11 cellular contexts compared by ENCODE assay signal in genomic region chr12:123916729-123917128, GRCh38. TPM values are rescaled to one million over a fixed set of nuclear protein-coding genes. Genes with fewer than 3 reads are reported as not detected.
DNase-seq lines count a peak whose midpoint lies in the region; ATAC-seq and TF ChIP-seq lines count a peak whose summit lies in the region.
"Had no signal": no experiment of that assay in that cellular context is flagged by ENCODE, and none has a peak within 500 bp of the region (broad histone marks: within the 10 kb centered on the region; RNA-seq: fewer than 3 reads in every experiment).

No MANE protein-coding gene starts in this region.

- no peaks in the 10 kb centered on the region for H3K9me3 ChIP-seq in right lobe of liver
- H3K9me3 ChIP-seq: Caco-2 had no signal

- intact Hi-C loops in right lobe of liver (cut with DNase I) = no loop called here

- WGBS in right lobe of liver (ENCODE audit: insufficient coverage, low coverage, low lambda C conversion rate, missing lambda C conversion rate) = 70% methylated on average over 4 of the region's 5 CpGs

- H3K27me3 ChIP-seq in right lobe of liver = no peaks in the 10 kb centered on the region

- H3K27ac ChIP-seq in right lobe of liver = no peak overlapping the region

- H3K4me3 ChIP-seq in right lobe of liver = no peak overlapping the region

- no peak for TF ChIP-seq CTCF in nephron progenitor cell (IDR thresholded peaks at IDR 0.05)
- TF ChIP-seq CTCF in right lobe of liver (IDR thresholded peaks at IDR 0.05) = no peak

- peak; percentile 98 for ATAC-seq in central memory CD8-positive, alpha-beta T cell (replicated peaks; ENCODE audit: extremely low read depth, poor library complexity, severe bottlenecking)
- no peak for ATAC-seq in right lobe of liver
- ATAC-seq: PC-3 had no signal

- H3K27ac Mint-ChIP-seq in central memory CD8-positive, alpha-beta T cell (ENCODE audit: low read depth) = peak overlapping the region; percentile 10
- H3K27ac Mint-ChIP-seq in nephron progenitor cell = no peak overlapping the region

- DNase-seq in ELR (ENCODE audit: low read depth) (peak; percentile 58), RPMI8226 (no peak), nephron progenitor cell (no peak), right lobe of liver (no peak), cortex of kidney (lab: John Stamatoyannopoulos, UW) (no peak)
- peak; percentile 53 for DNase-seq in activated CD4-positive, alpha-beta T cell treated with anti-CD3 and anti-CD28 coated beads, Interleukin-2, amount 50 U/mL, for 4 hours
- no peak for DNase-seq in central memory CD8-positive, alpha-beta T cell (ENCODE audit: low spot score in 2 of 2)
- peak; percentile 46 to 79 for DNase-seq in stimulated activated CD4-positive, alpha-beta T cell treated with anti-CD3 and anti-CD28 coated beads, Interleukin-4, amount 100 ng/mL, for 4 hours
- DNase-seq: Caco-2, PC-3 had no signal

- H3K36me3 ChIP-seq in right lobe of liver = no peaks in the 10 kb centered on the region

- no peak for TF ChIP-seq POLR2A in right lobe of liver (IDR thresholded peaks at IDR 0.05)

- H3K9me3 Mint-ChIP-seq in central memory CD8-positive, alpha-beta T cell = no peaks in the 10 kb centered on the region
- H3K9me3 Mint-ChIP-seq in nephron progenitor cell = peaks cover 4% of the 10 kb centered on the region
- H3K9me3 Mint-ChIP-seq: IgD-negative memory B cell had no signal

- no peaks in the 10 kb centered on the region for H3K4me1 ChIP-seq in right lobe of liver
- H3K4me1 ChIP-seq: Caco-2 had no signal

- H3K4me3 Mint-ChIP-seq in central memory CD8-positive, alpha-beta T cell = no peak overlapping the region
- H3K4me3 Mint-ChIP-seq in nephron progenitor cell = no peak overlapping the region
- H3K4me3 Mint-ChIP-seq: IgD-negative memory B cell had no signal

- H3K4me1 Mint-ChIP-seq in central memory CD8-positive, alpha-beta T cell = peaks cover 10% of the 10 kb centered on the region
- peaks cover 9% of the 10 kb centered on the region for H3K4me1 Mint-ChIP-seq in nephron progenitor cell

- no peaks in the 10 kb centered on the region for H3K27me3 Mint-ChIP-seq in central memory CD8-positive, alpha-beta T cell
- peaks cover 17% of the 10 kb centered on the region for H3K27me3 Mint-ChIP-seq in nephron progenitor cell (ENCODE audit: low read depth, poor library complexity)

- peaks cover 1% of the 10 kb centered on the region for H3K36me3 Mint-ChIP-seq in central memory CD8-positive, alpha-beta T cell (ENCODE audit: insufficient read depth)
- H3K36me3 Mint-ChIP-seq in nephron progenitor cell (ENCODE audit: low read depth) = no peaks in the 10 kb centered on the region

RNA-seq across cellular contexts. Expression of gene CCDC92, which starts 55.9 kb away (rescaled TPM):
- 10 to 100 TPM; 12.5 to 17.5 (median 16.1) TPM for total RNA-seq in right lobe of liver

RNA-seq across cellular contexts. Expression of gene ZNF664, which starts 56.3 kb away (rescaled TPM):
- total RNA-seq in right lobe of liver = 10 to 100 TPM; 37.3 to 46.5 (median 43.2) TPM

Comparison
In these comparisons a context has a peak if more than half of its experiments do, and no peak if none do; other contexts are left out.
1. DNase-seq: peak in ELR (single experiment), activated CD4-positive, alpha-beta T cell treated with anti-CD3 and anti-CD28 coated beads, Interleukin-2, amount 50 U/mL, for 4 hours (2 of 2) and stimulated activated CD4-positive, alpha-beta T cell treated with anti-CD3 and anti-CD28 coated beads, Interleukin-4, amount 100 ng/mL, for 4 hours (2 of 2); none in central memory CD8-positive, alpha-beta T cell (0 of 2), RPMI8226 (single experiment), nephron progenitor cell (single experiment), right lobe of liver (0 of 3) and cortex of kidney (single experiment).